In the genomic region with DNA sequence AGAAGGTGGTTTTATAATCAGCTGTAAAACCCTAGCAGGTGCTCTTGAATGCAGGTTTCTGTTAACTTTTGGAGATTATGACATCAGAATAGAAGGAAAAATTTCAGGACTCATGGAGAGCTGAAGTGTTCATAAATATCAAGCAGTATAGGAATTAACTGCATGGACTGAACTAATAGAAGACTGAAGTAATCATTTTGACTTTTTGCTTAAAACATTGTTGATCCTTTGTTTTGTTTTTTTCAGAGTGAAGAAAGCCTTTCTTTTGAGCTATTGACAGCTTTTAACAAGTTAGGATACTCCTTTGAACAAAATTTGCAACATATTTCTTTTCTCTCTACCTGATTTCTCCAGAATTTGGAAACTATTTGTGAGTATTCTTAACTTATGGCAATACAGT, we compare ENCODE assay signal across 30 cellular contexts.
"Had no signal": no experiment of that assay in that cellular context is flagged by ENCODE, and none has a peak within 500 bp of the region (broad histone marks: within the 10 kb centered on the region; RNA-seq: fewer than 3 reads in every experiment).

No MANE protein-coding gene starts in this region.

- H3K27me3 Mint-ChIP-seq: dendritic cell treated with granulocyte-macrophage colony-stimulating factor and Interleukin-4, amounts not matched to agents 40 ng/mL and 50 ng/mL, for 4 days had no signal

- H3K27ac ChIP-seq: colonic mucosa, esophagus squamous epithelium, neural progenitor cell, parathyroid adenoma, prostate gland, right atrium auricular region, stomach, thyroid gland, vagina had no signal

- H3K4me2 ChIP-seq: neural progenitor cell, smooth muscle cell had no signal

- DNase-seq: colonic mucosa; effector CD8-positive, alpha-beta T cell; erythroblast; esophagus squamous epithelium; foreskin melanocyte; hypothalamus; immature natural killer cell; left ventricle myocardium superior; mucosa of descending colon; naive thymus-derived CD4-positive, alpha-beta T cell; stimulated activated CD4-positive, alpha-beta T cell treated with anti-CD3 and anti-CD28 coated beads, Interleukin-2, amount 100 ng/mL, for 24 hours; stimulated activated CD4-positive, alpha-beta T cell treated with anti-CD3 and anti-CD28 coated beads, Interleukin-4, amount 100 ng/mL, for 24 hours; stimulated activated naive CD4-positive, alpha-beta T cell treated with Interleukin-2 at 50 U/mL for 16 hours; stomach; thyroid gland; trophoblast cell had no signal

- ATAC-seq: left ventricle myocardium superior; mucosa of descending colon; naive thymus-derived CD4-positive, alpha-beta T cell; sciatic nerve; stimulated activated effector memory CD8-positive, alpha-beta T cell treated with anti-CD3 and anti-CD28 coated beads, Interleukin-12 subunit alpha, Interleukin-12 subunit beta, amount 100 ng/mL, for 72 hours had no signal

- H3K9me3 ChIP-seq: colonic mucosa, esophagus squamous epithelium, prostate gland, thyroid gland, vagina had no signal

- FAIRE-seq: keratinocyte had no signal

- H3K4me3 Mint-ChIP-seq: dendritic cell treated with granulocyte-macrophage colony-stimulating factor and Interleukin-4, amounts not matched to agents 40 ng/mL and 50 ng/mL, for 4 days; immature natural killer cell; memory B cell; mesothelial cell of epicardium; naive thymus-derived CD4-positive, alpha-beta T cell; nephron; neural progenitor cell; stimulated activated effector memory CD8-positive, alpha-beta T cell treated with anti-CD3 and anti-CD28 coated beads, Interleukin-12 subunit alpha, Interleukin-12 subunit beta, amount 100 ng/mL, for 72 hours had no signal

- H3K27ac Mint-ChIP-seq: dendritic cell treated with granulocyte-macrophage colony-stimulating factor and Interleukin-4, amounts not matched to agents 40 ng/mL and 50 ng/mL, for 4 days; immature natural killer cell; memory B cell; mesothelial cell of epicardium; naive thymus-derived CD4-positive, alpha-beta T cell; nephron; neural progenitor cell; stimulated activated effector memory CD8-positive, alpha-beta T cell treated with anti-CD3 and anti-CD28 coated beads, Interleukin-12 subunit alpha, Interleukin-12 subunit beta, amount 100 ng/mL, for 72 hours had no signal

- H2AFZ ChIP-seq: neural progenitor cell, parathyroid adenoma had no signal

- H3K79me2 ChIP-seq: parathyroid adenoma had no signal

- H3K9me3 Mint-ChIP-seq: stimulated activated effector memory CD8-positive, alpha-beta T cell treated with anti-CD3 and anti-CD28 coated beads, Interleukin-12 subunit alpha, Interleukin-12 subunit beta, amount 100 ng/mL, for 72 hours had no signal

- H3K4me3 ChIP-seq: colonic mucosa, esophagus squamous epithelium, lung, mucosa of descending colon, neural progenitor cell, prostate gland, right atrium auricular region, smooth muscle cell, stomach, thyroid gland, vagina had no signal

- H3K4me1 ChIP-seq: colonic mucosa, esophagus squamous epithelium, parathyroid adenoma, prostate gland, right atrium auricular region, stomach, thyroid gland, vagina had no signal

- H3K36me3 Mint-ChIP-seq: mesothelial cell of epicardium; stimulated activated effector memory CD8-positive, alpha-beta T cell treated with anti-CD3 and anti-CD28 coated beads, Interleukin-12 subunit alpha, Interleukin-12 subunit beta, amount 100 ng/mL, for 72 hours had no signal

- H3K36me3 ChIP-seq: colonic mucosa, esophagus squamous epithelium, prostate gland, right atrium auricular region, stomach, thyroid gland, vagina had no signal

- H3K4me1 Mint-ChIP-seq: immature natural killer cell; memory B cell; mesothelial cell of epicardium; naive thymus-derived CD4-positive, alpha-beta T cell; nephron; neural progenitor cell; stimulated activated effector memory CD8-positive, alpha-beta T cell treated with anti-CD3 and anti-CD28 coated beads, Interleukin-12 subunit alpha, Interleukin-12 subunit beta, amount 100 ng/mL, for 72 hours had no signal

- H3K9ac ChIP-seq: neural progenitor cell, parathyroid adenoma had no signal

- H3K27me3 ChIP-seq: colonic mucosa, esophagus squamous epithelium, neural progenitor cell, right atrium auricular region, stomach, thyroid gland, vagina had no signal
